Comparison of ENCODE assay signal across 19 cellular contexts in the genomic region with DNA sequence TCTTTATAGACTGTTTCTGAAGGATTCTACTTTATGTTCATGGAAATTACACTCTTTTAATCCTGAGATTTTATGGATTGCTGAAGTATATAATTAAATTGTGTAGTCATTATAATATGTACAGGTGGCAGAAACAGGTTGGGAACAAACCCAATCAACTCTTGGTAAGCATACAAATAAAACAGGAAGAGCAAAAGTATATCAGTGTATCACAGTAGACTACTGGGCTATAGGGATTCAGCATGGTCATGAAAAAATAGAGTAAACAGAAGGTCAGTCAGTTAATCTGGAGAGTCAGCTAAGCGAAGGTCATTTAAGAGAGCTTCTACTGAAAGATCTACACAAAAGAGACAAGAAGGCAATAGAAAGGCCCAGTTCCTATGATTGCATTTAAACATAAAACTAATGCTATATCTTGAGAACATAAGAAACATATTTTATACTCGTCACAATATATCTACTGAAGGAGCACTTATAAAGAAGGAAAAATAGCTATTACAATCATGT.
DNase-seq lines count a peak whose midpoint lies in the region; ATAC-seq, FAIRE-seq and TF ChIP-seq lines count a peak whose summit lies in the region.
"Had no signal": no experiment of that assay in that cellular context is flagged by ENCODE, and none has a peak within 500 bp of the region (broad histone marks: within the 10 kb centered on the region; RNA-seq: fewer than 3 reads in every experiment).

No MANE protein-coding gene starts in this region.

- H3K27ac ChIP-seq in ACC112 (ENCODE audit: low read depth, low read length) (peak overlapping the region; percentile 98), PC-3 (ENCODE audit: low read length) (peak overlapping the region; percentile 91), colonic mucosa (peak overlapping the region; percentile 78), osteoblast (ENCODE audit: low read depth, low read length) (peak overlapping the region; percentile 95)

- H3K9me3 ChIP-seq in PC-3 (ENCODE audit: low read length), result peaks cover 21% of the 10 kb centered on the region; the same call in 1 of the 2 replicates
- no peaks in the 10 kb centered on the region for H3K9me3 ChIP-seq in colonic mucosa
- no peaks in the 10 kb centered on the region for H3K9me3 ChIP-seq in osteoblast (ENCODE audit: low read depth, low read length)
- H3K9me3 ChIP-seq: BE2C, HAP-1 had no signal

- H3K27me3 ChIP-seq in ACC112 (ENCODE audit: insufficient read depth, low read length) (no peaks in the 10 kb centered on the region), PC-3 (ENCODE audit: low read length) (no peaks in the 10 kb centered on the region), colonic mucosa (no peaks in the 10 kb centered on the region), osteoblast (ENCODE audit: insufficient read depth, low read length) (no peaks in the 10 kb centered on the region)
- H3K27me3 ChIP-seq: BE2C had no signal

- BruUV-seq in PC-3 (replicated peaks; lab: Mats Ljungman, UMichigan), result no TSS peak

- no peak for DNase-seq in PC-3
- DNase-seq in colonic mucosa, result no peak
- DNase-seq in osteoblast (ENCODE audit: insufficient read length, low spot score, missing footprints), result no peak
- no peak for DNase-seq in NCI-H2196 (lab: John Stamatoyannopoulos, UW; ENCODE audit: unreplicated experiment)
- DNase-seq in GM19239 (ENCODE audit: insufficient read length, low spot score), result no peak
- DNase-seq in NCI-H1694 treated with DMSO at 0.1 percent for 48 hours (lab: John Stamatoyannopoulos, UW), result no peak
- DNase-seq: BE2C, DMS79, IMR-90, NCI-H1694, NCI-H2081 treated with DMSO at 0.1 percent for 48 hours, NCI-H2171 treated with DMSO at 0.1 percent for 48 hours, NCI-H446, NCI-H526, SHP77 had no signal

- H3K9ac ChIP-seq in PC-3 (ENCODE audit: low read length), result peak overlapping the region; percentile 69; the same call in 1 of the 2 replicates
- H3K9ac ChIP-seq in colonic mucosa (ENCODE audit: low read depth in 2 of 2, low read length in 2 of 2), result no peak overlapping the region

- H2AFZ ChIP-seq in ACC112 (ENCODE audit: low read length, unreplicated experiment) (no peak overlapping the region), PC-3 (ENCODE audit: low read length) (no peak overlapping the region), osteoblast (ENCODE audit: low read length) (no peak overlapping the region)
- H2AFZ ChIP-seq: GM23338 had no signal

- CTCF ChIA-PET in PC-3 (lab: Charles Lee), result interaction anchor here (0.7 kb wide), 1 partner anchor 461 kb away, joined by 11 read pairs; no protein-coding TSS in a partner anchor

- TF ChIP-seq CTCF in PC-3 (conservative IDR thresholded peaks at IDR 0.05; ENCODE audit: low read depth, low read length), result no peak
- TF ChIP-seq CTCF in colonic mucosa (IDR thresholded peaks at IDR 0.05), result no peak
- no peak for TF ChIP-seq CTCF in osteoblast (IDR thresholded peaks at IDR 0.05; ENCODE audit: extremely low read depth, low read depth, low read length)

- POLR2A ChIA-PET in PC-3 (lab: Charles Lee; ENCODE audit: unreplicated experiment), result interaction anchor here (0.6 kb wide), 1 partner anchor 1157 kb away, joined by 3 read pairs; the partner anchor contains the start of gene TUBB2A

- no peak for ATAC-seq in PC-3
- ATAC-seq: GM23338 had no signal

- no peaks in the 10 kb centered on the region for H3K36me3 ChIP-seq in ACC112 (ENCODE audit: insufficient read depth, low read length)
- 0 out of 2 replicates have a peak, but pooled peaks cover 3% of the 10 kb centered on the region for H3K36me3 ChIP-seq in PC-3 (ENCODE audit: low read depth, low read length)
- no peaks in the 10 kb centered on the region for H3K36me3 ChIP-seq in colonic mucosa
- H3K36me3 ChIP-seq in osteoblast (ENCODE audit: insufficient read depth, low read length), result no peaks in the 10 kb centered on the region
- H3K36me3 ChIP-seq: BE2C, HAP-1 had no signal

- no peaks in the 10 kb centered on the region for H3K9me2 ChIP-seq in PC-3 (replicated peaks; ENCODE audit: low read length)

- peaks cover 31% of the 10 kb centered on the region for H3K4me1 ChIP-seq in ACC112 (ENCODE audit: control insufficient read depth, insufficient read depth, low read length, unreplicated experiment)
- H3K4me1 ChIP-seq in PC-3 (ENCODE audit: insufficient read depth, low read length), result peaks cover 34% of the 10 kb centered on the region
- peaks cover 5% of the 10 kb centered on the region for H3K4me1 ChIP-seq in colonic mucosa
- H3K4me1 ChIP-seq in osteoblast (ENCODE audit: insufficient read depth, low read length), result peaks cover 19% of the 10 kb centered on the region
- H3K4me1 ChIP-seq: BE2C, HAP-1 had no signal

- intact Hi-C loops in PC-3 (cut with micrococcal nuclease) (loop anchor here (10.0 kb wide), 1 partner anchor 461 kb away; the partner anchor contains the start of gene CDYL), colonic mucosa (cut with DNase I) (loop anchor here (10.0 kb wide), 1 partner anchor 461 kb away; the partner anchor contains the start of gene CDYL)

- H3F3A ChIP-seq in PC-3 (ENCODE audit: low read length, unreplicated experiment), result peaks cover 4% of the 10 kb centered on the region

- H3K4me2 ChIP-seq in PC-3 (ENCODE audit: low read length), result no peak overlapping the region
- no peak overlapping the region for H3K4me2 ChIP-seq in osteoblast (ENCODE audit: insufficient read depth, low read length)
- H3K4me2 ChIP-seq: GM23338 had no signal

- no peak for FAIRE-seq in GM19239 (lab: Jason Lieb, UNC)
- FAIRE-seq: A204.1 had no signal

- H3K4me3 ChIP-seq in ACC112 (ENCODE audit: low read depth, low read length) (no peak overlapping the region), PC-3 (ENCODE audit: low read length) (no peak overlapping the region), colonic mucosa (no peak overlapping the region), osteoblast (ENCODE audit: insufficient read depth, low read length) (no peak overlapping the region)
- H3K4me3 ChIP-seq: GM23338, HAP-1 had no signal

- H3K79me2 ChIP-seq in ACC112 (ENCODE audit: control insufficient read depth, insufficient read depth, low read length, unreplicated experiment) (no peaks in the 10 kb centered on the region), PC-3 (ENCODE audit: low read length) (no peaks in the 10 kb centered on the region), osteoblast (ENCODE audit: insufficient read depth, low read length) (no peaks in the 10 kb centered on the region)

- no peaks in the 10 kb centered on the region for H4K20me1 ChIP-seq in PC-3 (ENCODE audit: low read length)
- no peaks in the 10 kb centered on the region for H4K20me1 ChIP-seq in osteoblast (ENCODE audit: insufficient read depth, low read length)
